Comparison of ENCODE assay signal across 1 cellular context in genomic region chr3:127777332-127777731, GRCh38.
TF ChIP-seq lines count a peak whose summit lies in the region.

No MANE protein-coding gene starts in this region.

TF ChIP-seq in GM12878, 131 proteins besides CTCF, POLR2A, EP300 and RAD21 (continued from another document):
- TF ChIP-seq ATF3 (IDR thresholded peaks at IDR 0.05; ENCODE audit: borderline replicate concordance, extremely low read depth, low read depth, low read length), result no peak
- no peak for TF ChIP-seq RFX5 (IDR thresholded peaks at IDR 0.05; ENCODE audit: low read depth, low read length)
- 0 out of 2 replicates have a peak, but pooled peaks have one; percentile 1 for TF ChIP-seq MTA3 (IDR thresholded peaks at IDR 0.05; ENCODE audit: borderline replicate concordance, low read length)
